In genomic region chr4:12979797-12980196, GRCh38 we compare ENCODE assay signal across 33 cellular contexts.
"Had no signal": no experiment of that assay in that cellular context is flagged by ENCODE, and none has a peak within 500 bp of the region (broad histone marks: within the 10 kb centered on the region; RNA-seq: fewer than 3 reads in every experiment).

No MANE protein-coding gene starts in this region.

- ATAC-seq: activated CD8-positive, alpha-beta T cell treated with anti-CD3 and anti-CD28 coated beads for 36 hours; activated naive CD4-positive, alpha-beta T cell treated with anti-CD3 and anti-CD28 coated beads, Interleukin-2, amount 50 U/mL, for 72 hours; activated T-cell treated with anti-CD3 and anti-CD28 coated beads, Interleukin-2, amount 50 U/mL, for 4 hours; activated T-cell treated with anti-CD3 and anti-CD28 coated beads, Interleukin-2, amount 50 U/mL, for 72 hours; activated T-helper 17 cell treated with anti-CD3 and anti-CD28 coated beads, Interleukin-2, amount 50 U/mL, for 72 hours; body of pancreas had no signal

- H3K36me3 ChIP-seq: adrenal gland, brain microvascular endothelial cell, breast epithelium had no signal

- H3K9me3 ChIP-seq: adrenal gland, body of pancreas, breast epithelium had no signal

- H3K4me1 ChIP-seq: adrenal gland, body of pancreas, breast epithelium had no signal

- H3K27me3 ChIP-seq: adrenal gland, body of pancreas, brain microvascular endothelial cell, breast epithelium had no signal

- DNase-seq: activated B cell treated with CpG ODN at 0.5 μM for 24 hours; activated CD4-positive, alpha-beta memory T cell treated with anti-CD3 and anti-CD28 coated beads for 36 hours; activated CD4-positive, alpha-beta T cell treated with anti-CD3 and anti-CD28 coated beads for 4 hours; activated CD4-positive, alpha-beta T cell treated with anti-CD3 and anti-CD28 coated beads, Interleukin-2, amount 10 ng/mL, durations not matched to agents 24 days and 14 days; activated CD4-positive, alpha-beta T cell treated with anti-CD3 and anti-CD28 coated beads, Interleukin-2, amount 50 U/mL, for 1 hour; activated CD4-positive, alpha-beta T cell treated with anti-CD3 and anti-CD28 coated beads, Interleukin-2, amount 50 U/mL, for 4 hours; activated CD4-positive, CD25-positive, alpha-beta regulatory T cell treated with anti-CD3 and anti-CD28 coated beads, Interleukin-2, amount 50 U/mL, for 72 hours; activated CD8-positive, alpha-beta memory T cell treated with anti-CD3 and anti-CD28 coated beads, Interleukin-2, amount 50 U/mL, for 4 hours; activated CD8-positive, alpha-beta T cell treated with anti-CD3 and anti-CD28 coated beads for 36 hours; activated effector memory CD4-positive, alpha-beta T cell treated with anti-CD3 and anti-CD28 coated beads, Interleukin-2, amount 50 U/mL, for 16 hours; activated gamma-delta T cell treated with Interleukin-2 at 50 U/mL for 16 hours; activated naive CD4-positive, alpha-beta T cell; activated naive CD4-positive, alpha-beta T cell treated with anti-CD3 and anti-CD28 coated beads for 36 hours; activated naive CD4-positive, alpha-beta T cell treated with anti-CD3 and anti-CD28 coated beads, Interleukin-2, amount 50 U/mL, for 16 hours; activated naive CD8-positive, alpha-beta T cell treated with anti-CD3 and anti-CD28 coated beads for 36 hours; activated T-cell treated with anti-CD3 and anti-CD28 coated beads for 4 hours; activated T-cell treated with anti-CD3 and anti-CD28 coated beads, Interleukin-2, amount 50 U/mL, for 1 hour; activated T-cell treated with anti-CD3 and anti-CD28 coated beads, Interleukin-2, amount 50 U/mL, for 4 hours; activated T-cell treated with anti-CD3 and anti-CD28 coated beads, Interleukin-2, amount 50 U/mL, for 72 hours; adrenal gland; amniotic stem cell; aorta; body of pancreas; brain microvascular endothelial cell; central memory CD4-positive, alpha-beta T cell; SW 1271; T-helper 1 cell; T-helper 2 cell; T-helper 9 cell had no signal

- H3K4me3 ChIP-seq: adrenal gland, body of pancreas, breast epithelium had no signal

- H3K27ac ChIP-seq: adrenal gland, body of pancreas, brain microvascular endothelial cell, breast epithelium, VCaP had no signal
